In the genomic region with DNA sequence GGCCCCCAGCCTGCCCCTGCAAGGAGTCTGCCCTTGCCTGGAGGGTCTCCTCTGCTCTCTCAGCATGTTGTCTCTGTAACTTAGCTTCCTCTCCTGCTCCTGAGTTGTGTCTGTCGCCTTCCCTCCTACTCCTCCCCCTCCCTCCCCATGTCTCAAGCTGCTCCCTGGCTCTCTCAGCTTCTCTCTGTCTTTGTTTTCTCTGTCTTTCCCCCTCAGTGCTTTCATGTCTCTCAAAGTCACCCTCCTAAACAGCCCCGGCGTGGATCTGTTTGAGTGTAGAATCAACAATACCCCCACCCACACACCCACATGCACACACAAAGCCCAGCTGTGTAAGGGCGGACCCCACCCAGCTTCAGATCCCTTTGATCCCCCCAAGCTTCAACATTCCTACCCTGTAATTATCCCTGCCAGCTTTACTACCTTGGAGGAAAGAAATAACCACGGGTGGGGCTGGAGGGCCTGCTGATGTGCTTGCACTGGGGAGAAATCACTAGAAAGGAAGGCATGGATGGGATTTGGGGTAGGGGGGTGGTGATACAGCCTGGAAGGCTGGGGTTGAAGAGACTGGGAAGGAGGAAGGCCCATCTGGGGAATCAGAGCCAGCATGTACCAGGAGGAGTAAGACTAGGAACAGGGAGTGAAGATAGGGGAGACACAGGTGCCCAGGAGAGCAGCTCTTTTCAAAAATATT, we compare ENCODE assay signal across 1 cellular context.
TF ChIP-seq lines count a peak whose summit lies in the region.

No MANE protein-coding gene starts in this region.

TF ChIP-seq in HepG2, 621 proteins besides CTCF, POLR2A, EP300 and RAD21:
- no peak for TF ChIP-seq YY1 (IDR thresholded peaks at IDR 0.05; ENCODE audit: insufficient read depth, insufficient replicate concordance, low read depth, low read length)
- peak; percentile 43; the same call in 1 of the 2 replicates for TF ChIP-seq GATAD2A (CRISPR knock-in tag; IDR thresholded peaks at IDR 0.05)
- TF ChIP-seq SOX6 (IDR thresholded peaks at IDR 0.05) = no peak
- TF ChIP-seq SOX6 (CRISPR knock-in tag; IDR thresholded peaks at IDR 0.05) = peak; percentile 6
- TF ChIP-seq TCF7 (IDR thresholded peaks at IDR 0.05; ENCODE audit: low read depth) = peak; percentile 71
- peak; percentile 76 for TF ChIP-seq CCAR2 (optimal IDR thresholded peaks at IDR 0.05; ENCODE audit: low read depth, low read length)
- peak; percentile 30; the same call in 1 of the 2 replicates for TF ChIP-seq TBX2 (CRISPR knock-in tag; IDR thresholded peaks at IDR 0.05; ENCODE audit: borderline replicate concordance)
- TF ChIP-seq, protein P1, sequence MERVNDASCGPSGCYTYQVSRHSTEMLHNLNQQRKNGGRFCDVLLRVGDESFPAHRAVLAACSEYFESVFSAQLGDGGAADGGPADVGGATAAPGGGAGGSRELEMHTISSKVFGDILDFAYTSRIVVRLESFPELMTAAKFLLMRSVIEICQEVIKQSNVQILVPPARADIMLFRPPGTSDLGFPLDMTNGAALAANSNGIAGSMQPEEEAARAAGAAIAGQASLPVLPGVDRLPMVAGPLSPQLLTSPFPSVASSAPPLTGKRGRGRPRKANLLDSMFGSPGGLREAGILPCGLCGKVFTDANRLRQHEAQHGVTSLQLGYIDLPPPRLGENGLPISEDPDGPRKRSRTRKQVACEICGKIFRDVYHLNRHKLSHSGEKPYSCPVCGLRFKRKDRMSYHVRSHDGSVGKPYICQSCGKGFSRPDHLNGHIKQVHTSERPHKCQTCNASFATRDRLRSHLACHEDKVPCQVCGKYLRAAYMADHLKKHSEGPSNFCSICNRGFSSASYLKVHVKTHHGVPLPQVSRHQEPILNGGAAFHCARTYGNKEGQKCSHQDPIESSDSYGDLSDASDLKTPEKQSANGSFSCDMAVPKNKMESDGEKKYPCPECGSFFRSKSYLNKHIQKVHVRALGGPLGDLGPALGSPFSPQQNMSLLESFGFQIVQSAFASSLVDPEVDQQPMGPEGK (CRISPR knock-in tag; IDR thresholded peaks at IDR 0.05) = peak; percentile 62
- TF ChIP-seq, protein P2, sequence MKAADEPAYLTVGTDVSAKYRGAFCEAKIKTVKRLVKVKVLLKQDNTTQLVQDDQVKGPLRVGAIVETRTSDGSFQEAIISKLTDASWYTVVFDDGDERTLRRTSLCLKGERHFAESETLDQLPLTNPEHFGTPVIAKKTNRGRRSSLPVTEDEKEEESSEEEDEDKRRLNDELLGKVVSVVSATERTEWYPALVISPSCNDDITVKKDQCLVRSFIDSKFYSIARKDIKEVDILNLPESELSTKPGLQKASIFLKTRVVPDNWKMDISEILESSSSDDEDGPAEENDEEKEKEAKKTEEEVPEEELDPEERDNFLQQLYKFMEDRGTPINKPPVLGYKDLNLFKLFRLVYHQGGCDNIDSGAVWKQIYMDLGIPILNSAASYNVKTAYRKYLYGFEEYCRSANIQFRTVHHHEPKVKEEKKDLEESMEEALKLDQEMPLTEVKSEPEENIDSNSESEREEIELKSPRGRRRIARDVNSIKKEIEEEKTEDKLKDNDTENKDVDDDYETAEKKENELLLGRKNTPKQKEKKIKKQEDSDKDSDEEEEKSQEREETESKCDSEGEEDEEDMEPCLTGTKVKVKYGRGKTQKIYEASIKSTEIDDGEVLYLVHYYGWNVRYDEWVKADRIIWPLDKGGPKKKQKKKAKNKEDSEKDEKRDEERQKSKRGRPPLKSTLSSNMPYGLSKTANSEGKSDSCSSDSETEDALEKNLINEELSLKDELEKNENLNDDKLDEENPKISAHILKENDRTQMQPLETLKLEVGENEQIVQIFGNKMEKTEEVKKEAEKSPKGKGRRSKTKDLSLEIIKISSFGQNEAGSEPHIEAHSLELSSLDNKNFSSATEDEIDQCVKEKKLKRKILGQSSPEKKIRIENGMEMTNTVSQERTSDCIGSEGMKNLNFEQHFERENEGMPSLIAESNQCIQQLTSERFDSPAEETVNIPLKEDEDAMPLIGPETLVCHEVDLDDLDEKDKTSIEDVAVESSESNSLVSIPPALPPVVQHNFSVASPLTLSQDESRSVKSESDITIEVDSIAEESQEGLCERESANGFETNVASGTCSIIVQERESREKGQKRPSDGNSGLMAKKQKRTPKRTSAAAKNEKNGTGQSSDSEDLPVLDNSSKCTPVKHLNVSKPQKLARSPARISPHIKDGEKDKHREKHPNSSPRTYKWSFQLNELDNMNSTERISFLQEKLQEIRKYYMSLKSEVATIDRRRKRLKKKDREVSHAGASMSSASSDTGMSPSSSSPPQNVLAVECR (CRISPR knock-in tag; IDR thresholded peaks at IDR 0.05; ENCODE audit: borderline replicate concordance) = peak; percentile 15; the same call in 1 of the 2 replicates
- TF ChIP-seq, protein P3, sequence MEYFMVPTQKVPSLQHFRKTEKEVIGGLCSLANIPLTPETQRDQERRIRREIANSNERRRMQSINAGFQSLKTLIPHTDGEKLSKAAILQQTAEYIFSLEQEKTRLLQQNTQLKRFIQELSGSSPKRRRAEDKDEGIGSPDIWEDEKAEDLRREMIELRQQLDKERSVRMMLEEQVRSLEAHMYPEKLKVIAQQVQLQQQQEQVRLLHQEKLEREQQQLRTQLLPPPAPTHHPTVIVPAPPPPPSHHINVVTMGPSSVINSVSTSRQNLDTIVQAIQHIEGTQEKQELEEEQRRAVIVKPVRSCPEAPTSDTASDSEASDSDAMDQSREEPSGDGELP (IDR thresholded peaks at IDR 0.05; ENCODE audit: borderline replicate concordance, low read depth) = peak; percentile 45; the same call in 1 of the 2 replicates
- no peak for TF ChIP-seq ZNF674 (CRISPR knock-in tag; IDR thresholded peaks at IDR 0.05; ENCODE audit: low read depth)
- peak; percentile 31 for TF ChIP-seq XRCC5 (optimal IDR thresholded peaks at IDR 0.05; ENCODE audit: low read length)
- TF ChIP-seq TEAD3 (CRISPR knock-in tag; optimal IDR thresholded peaks at IDR 0.05; ENCODE audit: borderline replicate concordance) = peak; percentile 36
- TF ChIP-seq, protein P4, sequence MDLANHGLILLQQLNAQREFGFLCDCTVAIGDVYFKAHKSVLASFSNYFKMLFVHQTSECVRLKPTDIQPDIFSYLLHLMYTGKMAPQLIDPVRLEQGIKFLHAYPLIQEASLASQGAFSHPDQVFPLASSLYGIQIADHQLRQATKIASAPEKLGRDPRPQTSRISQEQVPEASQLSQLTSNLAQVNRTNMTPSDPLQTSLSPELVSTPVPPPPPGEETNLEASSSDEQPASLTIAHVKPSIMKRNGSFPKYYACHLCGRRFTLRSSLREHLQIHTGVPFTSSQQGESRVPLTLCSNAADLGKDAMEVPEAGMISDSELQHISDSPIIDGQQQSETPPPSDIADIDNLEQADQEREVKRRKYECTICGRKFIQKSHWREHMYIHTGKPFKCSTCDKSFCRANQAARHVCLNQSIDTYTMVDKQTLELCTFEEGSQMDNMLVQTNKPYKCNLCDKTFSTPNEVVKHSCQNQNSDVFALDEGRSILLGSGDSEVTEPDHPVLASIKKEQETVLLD (CRISPR knock-in tag; IDR thresholded peaks at IDR 0.05; ENCODE audit: low read depth) = no peak
- TF ChIP-seq ZNF34 (CRISPR knock-in tag; IDR thresholded peaks at IDR 0.05; ENCODE audit: borderline replicate concordance) = no peak
- no peak for TF ChIP-seq ZBTB7B (CRISPR knock-in tag; IDR thresholded peaks at IDR 0.05)
- TF ChIP-seq EHMT2 (IDR thresholded peaks at IDR 0.05; ENCODE audit: borderline replicate concordance, low read depth, low read length) = no peak
- TF ChIP-seq SOX13 (IDR thresholded peaks at IDR 0.05) = no peak
- peak in 1 of 2 experiments; percentile 71; a peak in 2 of 4 replicates for TF ChIP-seq SOX13 (CRISPR knock-in tag; conservative IDR thresholded peaks at IDR 0.05 in 1 of 2, IDR thresholded peaks at IDR 0.05 in 1 of 2)
